23 cellular contexts compared by ENCODE assay signal in genomic region chr4:132827522-132827921, GRCh38.
DNase-seq lines count a peak whose midpoint lies in the region; ATAC-seq and TF ChIP-seq lines count a peak whose summit lies in the region.
"Had no signal": no experiment of that assay in that cellular context is flagged by ENCODE, and none has a peak within 500 bp of the region (broad histone marks: within the 10 kb centered on the region; RNA-seq: fewer than 3 reads in every experiment).

No MANE protein-coding gene starts in this region.

- no peak overlapping the region for H3K9ac ChIP-seq in Loucy (ENCODE audit: low read depth, low read length, poor library complexity, severe bottlenecking)

- peaks cover 5 to 12% of the 10 kb centered on the region in 2 donors for H3K9me3 Mint-ChIP-seq in activated T-cell treated with anti-CD3 and anti-CD28 coated beads, Interleukin-2, amount 50 U/mL, for 72 hours
- peaks cover 16% of the 10 kb centered on the region for H3K9me3 Mint-ChIP-seq in activated T-helper 17 cell treated with anti-CD3 and anti-CD28 coated beads, Interleukin-2, amount 50 U/mL, for 72 hours
- H3K9me3 Mint-ChIP-seq: type B pancreatic cell had no signal

- H3K4me1 ChIP-seq in Loucy (ENCODE audit: insufficient read depth, low read length, poor library complexity, severe bottlenecking), result peaks cover 3% of the 10 kb centered on the region
- H3K4me1 ChIP-seq: A549, lower lobe of right lung, Peyer's patch had no signal

- H3K4me2 ChIP-seq in Loucy (ENCODE audit: low read depth, low read length, poor library complexity, severe bottlenecking), result no peak overlapping the region
- H3K4me2 ChIP-seq: A549 had no signal

- H3K79me2 ChIP-seq in Loucy (ENCODE audit: insufficient read depth, low read length), result no peaks in the 10 kb centered on the region

- DNase-seq in ELR (ENCODE audit: low read depth) (peak; percentile 8), nucleus accumbens (lab: John Stamatoyannopoulos, UW) (no peak), DMS153 (lab: John Stamatoyannopoulos, UW) (no peak)
- no peak for DNase-seq in activated T-cell treated with anti-CD3 and anti-CD28 coated beads, Interleukin-2, amount 50 U/mL, for 72 hours
- DNase-seq: activated CD8-positive, alpha-beta memory T cell treated with anti-CD3 and anti-CD28 coated beads for 24 hours; activated gamma-delta T cell; anterior cingulate cortex; DMS79 treated with DMSO at 0.1 percent for 48 hours; lower lobe of right lung; MG63; naive B cell; NCI-H1930; NCI-H524 treated with DMSO at 0.1 percent for 48 hours; Peyer's patch; stimulated activated CD4-positive, alpha-beta T cell treated with anti-CD3 and anti-CD28 coated beads, Interleukin-12 subunit alpha, Interleukin-12 subunit beta, amount 100 ng/mL, for 4 hours; stimulated activated naive CD4-positive, alpha-beta T cell had no signal

- H3K27ac Mint-ChIP-seq in activated T-cell treated with anti-CD3 and anti-CD28 coated beads, Interleukin-2, amount 50 U/mL, for 72 hours, result no peak overlapping the region
- no peak overlapping the region for H3K27ac Mint-ChIP-seq in activated T-helper 17 cell treated with anti-CD3 and anti-CD28 coated beads, Interleukin-2, amount 50 U/mL, for 72 hours
- H3K27ac Mint-ChIP-seq: naive B cell, type B pancreatic cell had no signal

- no peaks in the 10 kb centered on the region for H3K4me1 Mint-ChIP-seq in activated T-cell treated with anti-CD3 and anti-CD28 coated beads, Interleukin-2, amount 50 U/mL, for 72 hours (ENCODE audit: low read depth)
- H3K4me1 Mint-ChIP-seq in activated T-helper 17 cell treated with anti-CD3 and anti-CD28 coated beads, Interleukin-2, amount 50 U/mL, for 72 hours, result no peaks in the 10 kb centered on the region
- H3K4me1 Mint-ChIP-seq: CD14-positive monocyte, naive B cell had no signal

- no peak for TF ChIP-seq CTCF in Loucy (conservative IDR thresholded peaks at IDR 0.05; ENCODE audit: low read length)

- H3K27me3 Mint-ChIP-seq in activated T-cell treated with anti-CD3 and anti-CD28 coated beads, Interleukin-2, amount 50 U/mL, for 72 hours (ENCODE audit: low read depth), result no peaks in the 10 kb centered on the region
- no peaks in the 10 kb centered on the region for H3K27me3 Mint-ChIP-seq in activated T-helper 17 cell treated with anti-CD3 and anti-CD28 coated beads, Interleukin-2, amount 50 U/mL, for 72 hours
- H3K27me3 Mint-ChIP-seq: naive B cell had no signal

- no peaks in the 10 kb centered on the region for H3F3A ChIP-seq in Loucy (ENCODE audit: low read depth)

- no peaks in the 10 kb centered on the region for H3K36me3 Mint-ChIP-seq in activated T-cell treated with anti-CD3 and anti-CD28 coated beads, Interleukin-2, amount 50 U/mL, for 72 hours (ENCODE audit: insufficient read depth in 2 of 2)
- H3K36me3 Mint-ChIP-seq in activated T-helper 17 cell treated with anti-CD3 and anti-CD28 coated beads, Interleukin-2, amount 50 U/mL, for 72 hours (ENCODE audit: low read depth), result no peaks in the 10 kb centered on the region
- H3K36me3 Mint-ChIP-seq: CD14-positive monocyte, naive B cell, type B pancreatic cell had no signal

- no peak overlapping the region for H3K4me3 ChIP-seq in Loucy (ENCODE audit: low read length, poor library complexity, severe bottlenecking)
- H3K4me3 ChIP-seq: A549, lower lobe of right lung, MG63, Peyer's patch had no signal

- ATAC-seq in GM21423 (IDR thresholded peaks at IDR 0.05; ENCODE audit: unreplicated experiment) (peak; percentile 90), HG02981 (IDR thresholded peaks at IDR 0.05; ENCODE audit: unreplicated experiment) (peak; percentile 78)
- no peak for ATAC-seq in activated T-cell treated with anti-CD3 and anti-CD28 coated beads, Interleukin-2, amount 50 U/mL, for 72 hours (replicated peaks in 1 of 2)
- ATAC-seq in activated T-helper 17 cell treated with anti-CD3 and anti-CD28 coated beads, Interleukin-2, amount 50 U/mL, for 72 hours (replicated peaks), result no peak
- ATAC-seq: A549, lower lobe of right lung had no signal

- no peak overlapping the region for H3K4me3 Mint-ChIP-seq in activated T-cell treated with anti-CD3 and anti-CD28 coated beads, Interleukin-2, amount 50 U/mL, for 72 hours
- H3K4me3 Mint-ChIP-seq in activated T-helper 17 cell treated with anti-CD3 and anti-CD28 coated beads, Interleukin-2, amount 50 U/mL, for 72 hours, result no peak overlapping the region
- H3K4me3 Mint-ChIP-seq: CD14-positive monocyte, naive B cell, type B pancreatic cell had no signal

- H3K27me3 ChIP-seq in Loucy (ENCODE audit: insufficient read depth, low read length, poor library complexity, severe bottlenecking), result no peaks in the 10 kb centered on the region
- H3K27me3 ChIP-seq: MG63, Peyer's patch had no signal

- H3K36me3 ChIP-seq in Loucy (ENCODE audit: insufficient read depth, low read length), result no peaks in the 10 kb centered on the region
- H3K36me3 ChIP-seq: lower lobe of right lung, MG63, Peyer's patch had no signal

- no peaks in the 10 kb centered on the region for H3K9me3 ChIP-seq in Loucy (ENCODE audit: insufficient read depth, low read depth, low read length)
- H3K9me3 ChIP-seq: A549, lower lobe of right lung, MG63, Peyer's patch had no signal

- H2AFZ ChIP-seq in Loucy (ENCODE audit: low read length), result peak overlapping the region; percentile 40; the same call in 1 of the 2 replicates

- no peaks in the 10 kb centered on the region for H4K20me1 ChIP-seq in Loucy (ENCODE audit: insufficient read depth, low read length, poor library complexity, severe bottlenecking)

- no peaks in the 10 kb centered on the region for H3K9me2 ChIP-seq in Loucy (replicated peaks; ENCODE audit: low read depth, low read length)

Comparison
In these comparisons a context has a peak if more than half of its experiments do, and no peak if none do; other contexts are left out.
1. ATAC-seq: peak in GM21423 (single experiment) and HG02981 (single experiment); none in activated T-cell treated with anti-CD3 and anti-CD28 coated beads, Interleukin-2, amount 50 U/mL, for 72 hours (0 of 2) and activated T-helper 17 cell treated with anti-CD3 and anti-CD28 coated beads, Interleukin-2, amount 50 U/mL, for 72 hours (single experiment).